ENCODE assay signal across 8 cellular contexts in the genomic region with DNA sequence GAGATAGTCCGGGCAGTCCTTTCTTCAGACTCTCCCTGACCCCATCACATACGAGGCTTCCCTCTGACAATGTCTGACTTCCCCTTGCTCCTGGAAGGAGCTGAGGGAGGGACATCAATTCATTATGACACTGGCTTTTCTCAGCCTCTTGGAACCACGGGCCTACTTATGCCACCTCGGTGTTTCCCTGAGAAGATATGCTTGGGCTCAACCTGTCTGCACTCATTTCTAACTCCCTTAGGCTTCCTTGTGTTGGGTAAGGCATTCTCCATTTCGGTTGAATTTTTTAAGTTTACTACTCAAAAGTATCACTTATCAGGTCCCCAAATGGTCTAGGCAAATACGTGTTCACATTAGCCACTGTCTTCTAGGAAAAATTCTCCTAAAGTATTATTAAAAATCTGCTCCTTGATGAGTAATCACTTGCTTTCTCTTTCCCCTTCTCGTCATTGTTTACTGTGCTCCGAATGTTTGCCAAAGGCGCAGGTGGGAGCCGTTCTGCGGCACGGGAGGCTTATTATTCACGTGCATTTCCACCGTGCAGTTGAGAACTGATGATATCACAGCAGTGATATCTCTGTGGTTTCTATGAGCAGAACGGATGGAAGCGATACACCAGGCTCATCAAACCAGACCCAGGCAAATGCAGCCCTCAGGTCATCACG.
DNase-seq lines count a peak whose midpoint lies in the region; ATAC-seq lines count a peak whose summit lies in the region.

No MANE protein-coding gene starts in this region.

- peak overlapping the region; percentile 90 for H3K27ac ChIP-seq in effector memory CD4-positive, alpha-beta T cell (ENCODE audit: insufficient read depth, low read length, poor library complexity, severe bottlenecking)

- H3K9me3 ChIP-seq in effector memory CD4-positive, alpha-beta T cell (ENCODE audit: control insufficient read depth, low read length), result no peaks in the 10 kb centered on the region

- H3K36me3 ChIP-seq in effector memory CD4-positive, alpha-beta T cell (ENCODE audit: control insufficient read depth, insufficient read depth, low read length), result no peaks in the 10 kb centered on the region

- peaks cover 53% of the 10 kb centered on the region for H3K4me1 ChIP-seq in effector memory CD4-positive, alpha-beta T cell (ENCODE audit: control insufficient read depth, insufficient read depth, low read length, poor library complexity, severe bottlenecking)

- intact Hi-C loops in posterior cingulate gyrus (cut with DNase I), result no loop called here

- H3K27me3 ChIP-seq in effector memory CD4-positive, alpha-beta T cell (replicated peaks; ENCODE audit: control insufficient read depth, insufficient read depth, low read length, poor library complexity, severe bottlenecking), result no peaks in the 10 kb centered on the region

- DNase-seq in NCI-H1436 (lab: John Stamatoyannopoulos, UW) (peak; percentile 87), posterior cingulate gyrus (no peak)
- peak; percentile 46 to 56 for DNase-seq in activated CD4-positive, alpha-beta T cell treated with anti-CD3 and anti-CD28 coated beads for 24 hours (ENCODE audit: low read depth in 2 of 2)
- DNase-seq in effector memory CD4-positive, alpha-beta T cell, result peak; percentile 63 to 79 (median 67)
- DNase-seq in stimulated activated CD8-positive, alpha-beta memory T cell treated with anti-CD3 and anti-CD28 coated beads, Interleukin-2, amount 100 ng/mL, for 48 hours (ENCODE audit: low read depth in 2 of 2), result peak; percentile 29 to 48

- ATAC-seq in GM21390 (IDR thresholded peaks at IDR 0.05; ENCODE audit: unreplicated experiment) (no peak), HG03460 (IDR thresholded peaks at IDR 0.05; ENCODE audit: unreplicated experiment) (no peak), HG02623 (IDR thresholded peaks at IDR 0.05; ENCODE audit: unreplicated experiment) (no peak)

- peak overlapping the region; percentile 15 for H3K4me3 ChIP-seq in effector memory CD4-positive, alpha-beta T cell (ENCODE audit: insufficient read depth, low read depth, low read length, poor library complexity, severe bottlenecking)

Comparison
In these comparisons a context has a peak if more than half of its experiments do, and no peak if none do; other contexts are left out.
1. DNase-seq: peak in NCI-H1436 (single experiment), activated CD4-positive, alpha-beta T cell treated with anti-CD3 and anti-CD28 coated beads for 24 hours (2 of 2), effector memory CD4-positive, alpha-beta T cell (3 of 3) and stimulated activated CD8-positive, alpha-beta memory T cell treated with anti-CD3 and anti-CD28 coated beads, Interleukin-2, amount 100 ng/mL, for 48 hours (2 of 2); none in posterior cingulate gyrus (0 of 10).